17 cellular contexts compared by ENCODE assay signal in genomic region chr7:99272476-99273045, GRCh38. TPM values are rescaled to one million over a fixed set of nuclear protein-coding genes. Genes with fewer than 3 reads are reported as not detected.
A peak's percentile ranks its signal among the peaks of the same experiment; 100 is the strongest.
DNase-seq lines count a peak whose midpoint lies in the region; ATAC-seq and TF ChIP-seq lines count a peak whose summit lies in the region.
"Had no signal": no experiment of that assay in that cellular context is flagged by ENCODE, and none has a peak within 500 bp of the region (broad histone marks: within the 10 kb centered on the region; RNA-seq: fewer than 3 reads in every experiment).

Gene MYH16 (plus strand): TSS chr7:99272839.

- no TSS peak for BruUV-seq in PC-3 (replicated peaks; lab: Mats Ljungman, UMichigan)
- no TSS peak for BruUV-seq in mammary epithelial cell (replicated peaks; lab: Mats Ljungman, UMichigan)

- no peak within 1 kb of the TSS for H3K4me3 ChIP-seq in PC-3 (ENCODE audit: low read length)
- H3K4me3 ChIP-seq in mammary epithelial cell (replicated peaks in 1 of 3; ENCODE audit: insufficient read depth in 1 of 3, low read depth in 2 of 3, low read length in 3 of 3) = no peak within 1 kb of the TSS
- H3K4me3 ChIP-seq in smooth muscle cell = no peak within 1 kb of the TSS

- no peaks in the 10 kb centered on the region for H4K20me1 ChIP-seq in PC-3 (ENCODE audit: low read length)
- H4K20me1 ChIP-seq in mammary epithelial cell (ENCODE audit: insufficient read depth, low read length) = no peaks in the 10 kb centered on the region
- H4K20me1 ChIP-seq in smooth muscle cell (ENCODE audit: low read depth) = no peaks in the 10 kb centered on the region

- peak within 1 kb of the TSS; percentile 62 to 78 for H3K4me3 Mint-ChIP-seq in activated T-cell treated with anti-CD3 and anti-CD28 coated beads, Interleukin-2, amount 50 U/mL, for 72 hours
- H3K4me3 Mint-ChIP-seq in glutamatergic neuron (ENCODE audit: unreplicated experiment) = no peak within 1 kb of the TSS

- no peaks in the 10 kb centered on the region for H3K27me3 Mint-ChIP-seq in activated T-cell treated with anti-CD3 and anti-CD28 coated beads, Interleukin-2, amount 50 U/mL, for 72 hours (ENCODE audit: low read depth)
- peaks cover under 1% of the 10 kb centered on the region for H3K27me3 Mint-ChIP-seq in glutamatergic neuron (ENCODE audit: unreplicated experiment)

- H3K9me3 Mint-ChIP-seq in activated T-cell treated with anti-CD3 and anti-CD28 coated beads, Interleukin-2, amount 50 U/mL, for 72 hours = no peaks in the 10 kb centered on the region
- H3K9me3 Mint-ChIP-seq in glutamatergic neuron (ENCODE audit: unreplicated experiment) = no peaks in the 10 kb centered on the region

- POLR2A ChIA-PET in PC-3 (lab: Charles Lee; ENCODE audit: unreplicated experiment) = no interaction called here

- CTCF ChIA-PET in PC-3 (lab: Charles Lee) = interaction anchor here (0.5 kb wide), 1 partner anchor 25 kb away, joined by 4 read pairs; no protein-coding TSS in a partner anchor
- CTCF ChIA-PET in mammary epithelial cell (lab: Charles Lee; ENCODE audit: low non-redundant PET) = no interaction called here

- no peak within 1 kb of the TSS for H2AFZ ChIP-seq in PC-3 (ENCODE audit: low read length)
- peak within 1 kb of the TSS; percentile 80 for H2AFZ ChIP-seq in mammary epithelial cell (ENCODE audit: low read depth, low read length)
- no peak within 1 kb of the TSS for H2AFZ ChIP-seq in smooth muscle cell (ENCODE audit: low read depth)

- H3K36me3 Mint-ChIP-seq in activated T-cell treated with anti-CD3 and anti-CD28 coated beads, Interleukin-2, amount 50 U/mL, for 72 hours (ENCODE audit: insufficient read depth in 2 of 2) = no peaks in the 10 kb centered on the region
- H3K36me3 Mint-ChIP-seq in glutamatergic neuron (ENCODE audit: unreplicated experiment) = no peaks in the 10 kb centered on the region

- no peak for DNase-seq in activated T-cell treated with anti-CD3 and anti-CD28 coated beads, Interleukin-2, amount 50 U/mL, for 72 hours
- no peak for DNase-seq in activated T-cell treated with anti-CD3 and anti-CD28 coated beads, Interleukin-2, amount 50 U/mL, for 1 hour
- DNase-seq in PC-3 (peak; percentile 61), mammary epithelial cell (peak; percentile 78), smooth muscle cell (lab: John Stamatoyannopoulos, UW; ENCODE audit: unreplicated experiment) (no peak), glutamatergic neuron (no peak)
- no peak for DNase-seq in activated CD4-positive, alpha-beta T cell treated with anti-CD3 and anti-CD28 coated beads for 48 hours
- DNase-seq: activated CD4-positive, CD25-positive, alpha-beta regulatory T cell; effector CD4-positive, alpha-beta T cell; foreskin fibroblast; NCI-H1092 treated with DMSO at 0.1 percent for 48 hours; NCI-H2171; nucleus accumbens; stimulated activated naive CD4-positive, alpha-beta T cell treated with Interleukin-2 at 50 U/mL for 16 hours had no signal

- peak within 1 kb of the TSS; percentile 95 for H3K27ac Mint-ChIP-seq in activated T-cell treated with anti-CD3 and anti-CD28 coated beads, Interleukin-2, amount 50 U/mL, for 72 hours
- no peak within 1 kb of the TSS for H3K27ac Mint-ChIP-seq in glutamatergic neuron (ENCODE audit: unreplicated experiment)

- in situ Hi-C loops in mammary epithelial cell (cut with MboI; ENCODE audit: low sequenced_read_pairs in 2 of 2) = no loop called here

- H3K9ac ChIP-seq in PC-3 (ENCODE audit: low read length) (peak within 1 kb of the TSS; percentile 82), mammary epithelial cell (ENCODE audit: insufficient read depth, low read length) (peak within 1 kb of the TSS; percentile 31), smooth muscle cell (ENCODE audit: low read depth) (no peak within 1 kb of the TSS)

- WGBS in mammary epithelial cell (ENCODE audit: low coverage, missing lambda C conversion rate) = 85% methylated on average over 2 of the region's 2 CpGs
- 87% methylated on average over 2 of the region's 2 CpGs for WGBS in smooth muscle cell (ENCODE audit: low lambda C conversion rate)

- TF ChIP-seq CTCF in PC-3 (conservative IDR thresholded peaks at IDR 0.05; ENCODE audit: low read depth, low read length) = no peak
- TF ChIP-seq CTCF in mammary epithelial cell (conservative IDR thresholded peaks at IDR 0.05 in 1 of 2, IDR thresholded peaks at IDR 0.05 in 1 of 2; ENCODE audit: extremely low read depth in 1 of 2, insufficient read depth in 1 of 2, low read depth in 1 of 2, low read length in 2 of 2) = no peak
- TF ChIP-seq CTCF in smooth muscle cell (IDR thresholded peaks at IDR 0.05; ENCODE audit: borderline replicate concordance, insufficient read depth, poor library complexity, severe bottlenecking) = no peak
- TF ChIP-seq CTCF in glutamatergic neuron (IDR thresholded peaks at IDR 0.05; ENCODE audit: partially characterized antibody, unreplicated experiment) = no peak

- H3K36me3 ChIP-seq in PC-3 (ENCODE audit: low read depth, low read length) (no peaks in the 10 kb centered on the region), mammary epithelial cell (ENCODE audit: insufficient read depth, low read length) (no peaks in the 10 kb centered on the region), smooth muscle cell (ENCODE audit: low read depth) (no peaks in the 10 kb centered on the region)

- peak within 1 kb of the TSS; percentile 71 for H3K4me2 ChIP-seq in PC-3 (ENCODE audit: low read length)
- H3K4me2 ChIP-seq in mammary epithelial cell (ENCODE audit: insufficient read depth, low read depth, low read length) = peak within 1 kb of the TSS; percentile 78
- H3K4me2 ChIP-seq in smooth muscle cell = no peak within 1 kb of the TSS

- H3K4me1 Mint-ChIP-seq in activated T-cell treated with anti-CD3 and anti-CD28 coated beads, Interleukin-2, amount 50 U/mL, for 72 hours (ENCODE audit: low read depth) = peaks cover 21% of the 10 kb centered on the region
- H3K4me1 Mint-ChIP-seq in glutamatergic neuron (ENCODE audit: low read depth, unreplicated experiment) = peaks cover 13% of the 10 kb centered on the region

- H3K27ac ChIP-seq in PC-3 (ENCODE audit: low read length) = peak within 1 kb of the TSS; percentile 98
- peak within 1 kb of the TSS; percentile 90 for H3K27ac ChIP-seq in mammary epithelial cell (ENCODE audit: insufficient read depth, low read depth, low read length)
- H3K27ac ChIP-seq in smooth muscle cell (ENCODE audit: low read depth) = peak within 1 kb of the TSS; percentile 76

- H3K79me2 ChIP-seq in PC-3 (ENCODE audit: low read length) (no peaks in the 10 kb centered on the region), mammary epithelial cell (ENCODE audit: insufficient read depth, low read length) (no peaks in the 10 kb centered on the region), smooth muscle cell (ENCODE audit: low read depth) (no peaks in the 10 kb centered on the region)

- no peaks in the 10 kb centered on the region for H3K9me2 ChIP-seq in PC-3 (replicated peaks; ENCODE audit: low read length)

- no peaks in the 10 kb centered on the region for H3K27me3 ChIP-seq in PC-3 (ENCODE audit: low read length)
- no peaks in the 10 kb centered on the region for H3K27me3 ChIP-seq in mammary epithelial cell (ENCODE audit: insufficient read depth, low read length)
- no peaks in the 10 kb centered on the region for H3K27me3 ChIP-seq in smooth muscle cell (ENCODE audit: low read depth)

- intact Hi-C loops in PC-3 (cut with micrococcal nuclease) = loop anchor here (5.0 kb wide), 1 partner anchor 50 kb away; no protein-coding TSS in a partner anchor
- intact Hi-C loops in mammary epithelial cell (cut with micrococcal nuclease) = no loop called here

- H3K4me1 ChIP-seq in PC-3 (ENCODE audit: insufficient read depth, low read length) (peaks cover 44% of the 10 kb centered on the region), mammary epithelial cell (ENCODE audit: insufficient read depth, low read length) (peaks cover 44% of the 10 kb centered on the region), smooth muscle cell (ENCODE audit: low read depth) (no peaks in the 10 kb centered on the region)

- no peaks in the 10 kb centered on the region for H3K9me3 ChIP-seq in PC-3 (ENCODE audit: low read length)
- H3K9me3 ChIP-seq in mammary epithelial cell (replicated peaks; ENCODE audit: insufficient read depth, low read length) = no peaks in the 10 kb centered on the region
- H3K9me3 ChIP-seq in smooth muscle cell (replicated peaks; ENCODE audit: low read depth) = no peaks in the 10 kb centered on the region

- no peaks in the 10 kb centered on the region for H3F3A ChIP-seq in PC-3 (ENCODE audit: low read length, unreplicated experiment)
- no peaks in the 10 kb centered on the region for H3F3A ChIP-seq in smooth muscle cell (ENCODE audit: low read depth)

- ATAC-seq in activated T-cell treated with anti-CD3 and anti-CD28 coated beads, Interleukin-2, amount 50 U/mL, for 72 hours (replicated peaks in 1 of 2) = no peak
- no peak for ATAC-seq in PC-3
- no peak for ATAC-seq in GM21367 (IDR thresholded peaks at IDR 0.05; ENCODE audit: unreplicated experiment)

- dilution Hi-C loops in mammary epithelial cell (cut with HindIII; ENCODE audit: low sequenced_read_pairs) = no loop called here

RNA-seq across cellular contexts. Expression of gene MYH16, which starts in this region (rescaled TPM):
- not detected for total RNA-seq in activated T-cell treated with anti-CD3 and anti-CD28 coated beads, Interleukin-2, amount 50 U/mL, for 72 hours
- total RNA-seq in PC-3 (2014; rRNA removed) (2.8 and 4.7 TPM in 2 replicates), mammary epithelial cell (1 to 10 TPM in 1 of 2 donors, under 1 TPM in 1; under 0.01 to 3.4 TPM), smooth muscle cell (not detected in 2 replicates), glutamatergic neuron (ENCODE audit: unreplicated experiment) (not detected)
- polyA plus RNA-seq in mammary epithelial cell (3.7 TPM), smooth muscle cell (not detected in 2 replicates)
- not detected for polyA minus RNA-seq in mammary epithelial cell
- total RNA-seq: mesenteric fat pad, skeletal muscle tissue had no signal

Comparison
In these comparisons a context has a peak if more than half of its experiments do, and no peak if none do; other contexts are left out.
1. DNase-seq: peak in PC-3 (single experiment) and mammary epithelial cell (single experiment); none in activated T-cell treated with anti-CD3 and anti-CD28 coated beads, Interleukin-2, amount 50 U/mL, for 72 hours (0 of 2), activated T-cell treated with anti-CD3 and anti-CD28 coated beads, Interleukin-2, amount 50 U/mL, for 1 hour (single experiment), smooth muscle cell (single experiment), activated CD4-positive, alpha-beta T cell treated with anti-CD3 and anti-CD28 coated beads for 48 hours (single experiment) and glutamatergic neuron (single experiment).
2. Peak in every context shown above with its lines, with median percentiles within 50 percentile points of each other: H3K27ac ChIP-seq.